In the genomic region with DNA sequence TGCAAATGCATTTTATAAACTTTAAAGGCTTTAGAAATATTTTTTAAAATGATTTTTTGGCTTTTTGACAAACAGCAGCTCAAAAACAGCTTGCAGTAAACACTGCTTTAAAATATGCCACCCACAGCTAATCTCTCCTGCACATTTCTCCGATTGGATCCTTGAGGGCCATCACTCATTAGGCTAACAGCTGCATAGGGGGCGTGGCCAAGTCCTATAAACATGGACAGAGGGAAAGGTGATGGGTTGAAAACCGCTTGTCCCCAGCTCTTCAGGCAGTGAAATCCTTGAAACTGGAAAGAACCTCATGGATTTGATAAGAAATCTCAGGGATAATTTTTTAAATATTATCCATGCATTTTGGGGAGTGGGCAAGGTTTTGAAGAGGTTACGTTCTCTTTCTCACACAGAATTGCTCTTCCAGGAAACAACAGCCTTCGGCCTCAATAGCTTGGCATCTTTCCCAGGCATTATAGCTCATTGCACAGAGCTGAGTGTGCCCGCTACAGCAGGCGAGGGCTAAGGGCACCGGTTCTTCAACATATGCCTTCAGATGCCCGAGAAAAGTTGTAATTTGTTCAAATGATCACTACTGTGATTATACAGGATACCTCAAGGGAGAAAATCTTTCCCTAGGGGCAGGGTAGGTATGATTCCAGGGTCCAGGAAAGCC, we compare ENCODE assay signal across 11 cellular contexts. TPM values are rescaled to one million over a fixed set of nuclear protein-coding genes. Genes with fewer than 3 reads are reported as not detected.
DNase-seq lines count a peak whose midpoint lies in the region; ATAC-seq lines count a peak whose summit lies in the region.
"Had no signal": no experiment of that assay in that cellular context is flagged by ENCODE, and none has a peak within 500 bp of the region (broad histone marks: within the 10 kb centered on the region; RNA-seq: fewer than 3 reads in every experiment).

No MANE protein-coding gene starts in this region.

- DNase-seq in NCI-H1436 (lab: John Stamatoyannopoulos, UW) = peak; percentile 1
- DNase-seq in NCI-H1436 treated with DMSO at 0.1 percent for 48 hours (lab: John Stamatoyannopoulos, UW) = no peak
- DNase-seq in NCI-H2107 treated with DMSO at 0.1 percent for 48 hours (lab: John Stamatoyannopoulos, UW; ENCODE audit: unreplicated experiment) = peak; percentile 20
- DNase-seq in amniotic epithelial cell (ENCODE audit: low read depth) = peak; percentile 11
- peak; percentile 1 for DNase-seq in pulmonary artery endothelial cell (ENCODE audit: low read depth, low spot score)
- no peak for DNase-seq in cerebellum (ENCODE audit: low spot score)
- DNase-seq in NCI-H226 = no peak
- DNase-seq: activated CD4-positive, alpha-beta memory T cell treated with anti-CD3 and anti-CD28 coated beads, Interleukin-2, amount 10 ng/mL, durations not matched to agents 7 days and 5 days had no signal

- ATAC-seq in HG02970 (IDR thresholded peaks at IDR 0.05; ENCODE audit: low FRiP score, unreplicated experiment) = no peak

RNA-seq across cellular contexts. Expression of a gene that starts 1.7 kb away (rescaled TPM):
- total RNA-seq in pulmonary artery endothelial cell (not detected in 2 replicates), cerebellum (not detected)
- total RNA-seq: A172; T-helper 2 cell treated with Interferon-gamma antibody and Interleukin-4, amounts not matched to agents 100 ng/mL and 5 ng/mL, for 36 hours had no signal

Comparison
In these comparisons a context has a peak if more than half of its experiments do, and no peak if none do; other contexts are left out.
1. DNase-seq: peak in NCI-H1436 (single experiment), NCI-H2107 treated with DMSO at 0.1 percent for 48 hours (single experiment), amniotic epithelial cell (single experiment) and pulmonary artery endothelial cell (single experiment); none in NCI-H1436 treated with DMSO at 0.1 percent for 48 hours (single experiment), cerebellum (single experiment) and NCI-H226 (single experiment).